Comparison of ENCODE assay signal across 8 cellular contexts in the genomic region with DNA sequence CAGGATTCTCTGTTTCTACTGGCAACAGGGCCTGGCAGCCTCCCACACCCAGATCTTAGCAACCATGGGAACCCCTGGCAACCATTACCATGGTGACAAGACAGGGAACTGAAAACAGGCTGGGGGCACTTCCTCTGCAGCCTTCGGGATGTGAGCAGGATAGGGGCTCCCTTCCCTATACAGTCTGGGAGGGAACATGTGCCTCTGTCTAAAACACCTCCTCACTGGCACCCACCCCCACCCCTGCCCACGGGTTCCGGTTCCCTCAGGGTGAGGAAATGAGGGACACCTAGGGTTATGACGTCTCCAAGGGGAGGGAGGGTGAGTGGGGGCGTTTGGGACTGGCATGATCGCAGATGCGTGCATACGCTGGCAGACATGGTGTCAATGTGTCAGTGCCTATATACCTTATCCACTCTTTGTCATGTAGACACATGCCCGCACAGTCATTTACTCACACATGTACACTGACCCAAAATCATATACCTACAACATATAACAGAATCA. TPM values are rescaled to one million over a fixed set of nuclear protein-coding genes. Genes with fewer than 3 reads are reported as not detected.
DNase-seq lines count a peak whose midpoint lies in the region; ATAC-seq and TF ChIP-seq lines count a peak whose summit lies in the region.

No MANE protein-coding gene starts in this region.

- CTCF ChIA-PET in OCI-LY7 (lab: Charles Lee; ENCODE audit: unreplicated experiment), result no interaction called here

- DNase-seq in HFFc6, result no peak
- DNase-seq in OCI-LY7 (ENCODE audit: low spot score), result peak; percentile 67
- no peak for DNase-seq in activated naive CD8-positive, alpha-beta T cell treated with anti-CD3 and anti-CD28 coated beads, Interleukin-2, amount 10 ng/mL, durations not matched to agents 7 days and 5 days
- DNase-seq in naive thymus-derived CD8-positive, alpha-beta T cell, result peak; percentile 5 to 84 (median 66)
- DNase-seq in omental fat pad (ENCODE audit: low spot score), result no peak
- no peak for DNase-seq in GOT3 (lab: John Stamatoyannopoulos, UW)

- TF ChIP-seq CTCF in HFFc6 (IDR thresholded peaks at IDR 0.05) (no peak), OCI-LY7 (conservative IDR thresholded peaks at IDR 0.05; ENCODE audit: low read length) (no peak), omental fat pad (IDR thresholded peaks at IDR 0.05) (no peak)

- no peaks in the 10 kb centered on the region for H3K79me2 ChIP-seq in OCI-LY7 (ENCODE audit: insufficient read depth, low read depth, low read length)

- no peaks in the 10 kb centered on the region for H4K20me1 ChIP-seq in OCI-LY7 (ENCODE audit: insufficient read depth, low read length)

- peaks cover 16% of the 10 kb centered on the region for H3K27me3 Mint-ChIP-seq in HFFc6 (ENCODE audit: insufficient read depth)
- H3K27me3 Mint-ChIP-seq in activated naive CD8-positive, alpha-beta T cell treated with anti-CD3 and anti-CD28 coated beads, Interleukin-2, amount 10 ng/mL, durations not matched to agents 7 days and 5 days, result no peaks in the 10 kb centered on the region
- H3K27me3 Mint-ChIP-seq in naive thymus-derived CD8-positive, alpha-beta T cell, result peaks cover 0 to 2% (median 0%) of the 10 kb centered on the region in 5 donors

- H3K9me2 ChIP-seq in OCI-LY7 (ENCODE audit: insufficient read depth, low read length), result no peaks in the 10 kb centered on the region

- no peaks in the 10 kb centered on the region for H3K36me3 ChIP-seq in OCI-LY7 (ENCODE audit: insufficient read depth, low read length)

- no TSS peak for BruUV-seq in OCI-LY7 (replicated peaks; lab: Mats Ljungman, UMichigan)

- H3K4me1 Mint-ChIP-seq in HFFc6 (ENCODE audit: low read depth), result peaks cover 40% of the 10 kb centered on the region
- H3K4me1 Mint-ChIP-seq in activated naive CD8-positive, alpha-beta T cell treated with anti-CD3 and anti-CD28 coated beads, Interleukin-2, amount 10 ng/mL, durations not matched to agents 7 days and 5 days, result peaks cover 57% of the 10 kb centered on the region
- H3K4me1 Mint-ChIP-seq in naive thymus-derived CD8-positive, alpha-beta T cell, result peaks cover 46 to 90% (median 79%) of the 10 kb centered on the region in 4 donors

- H2AFZ ChIP-seq in OCI-LY7 (ENCODE audit: low read length), result peak overlapping the region; percentile 43; the same call in 1 of the 2 replicates

- H3K9me3 ChIP-seq in OCI-LY7 (ENCODE audit: low read length), result no peaks in the 10 kb centered on the region

- H3K9me3 Mint-ChIP-seq in HFFc6, result no peaks in the 10 kb centered on the region
- no peaks in the 10 kb centered on the region for H3K9me3 Mint-ChIP-seq in activated naive CD8-positive, alpha-beta T cell treated with anti-CD3 and anti-CD28 coated beads, Interleukin-2, amount 10 ng/mL, durations not matched to agents 7 days and 5 days
- H3K9me3 Mint-ChIP-seq in naive thymus-derived CD8-positive, alpha-beta T cell, result no peaks in the 10 kb centered on the region

- intact Hi-C loops in OCI-LY7 (cut with micrococcal nuclease; ENCODE audit: unreplicated experiment), result loop anchor here (5.0 kb wide), 2 partner anchors 131 to 176 kb away; a partner anchor contains a TSS

- no peak for ATAC-seq in activated naive CD8-positive, alpha-beta T cell treated with anti-CD3 and anti-CD28 coated beads, Interleukin-2, amount 10 ng/mL, durations not matched to agents 7 days and 5 days (ENCODE audit: low read depth)
- ATAC-seq in naive thymus-derived CD8-positive, alpha-beta T cell, result peak; percentile 8 to 24
- no peak for ATAC-seq in HG03025 (IDR thresholded peaks at IDR 0.05; ENCODE audit: low FRiP score, unreplicated experiment)
- no peak for ATAC-seq in GM19023 (IDR thresholded peaks at IDR 0.05; ENCODE audit: unreplicated experiment)
- no peak for ATAC-seq in omental fat pad (ENCODE audit: low FRiP score)

- peak overlapping the region; percentile 50; the same call in 1 of the 2 replicates for H3K27ac Mint-ChIP-seq in HFFc6
- peak overlapping the region; percentile 92 for H3K27ac Mint-ChIP-seq in activated naive CD8-positive, alpha-beta T cell treated with anti-CD3 and anti-CD28 coated beads, Interleukin-2, amount 10 ng/mL, durations not matched to agents 7 days and 5 days
- peak overlapping the region in 9 of 10 donors; percentile 19 to 90 (median 85) for H3K27ac Mint-ChIP-seq in naive thymus-derived CD8-positive, alpha-beta T cell

- POLR2A ChIA-PET in OCI-LY7 (lab: Charles Lee), result no interaction called here
- POLR2A ChIA-PET in activated naive CD8-positive, alpha-beta T cell treated with anti-CD3 and anti-CD28 coated beads, Interleukin-2, amount 10 ng/mL, durations not matched to agents 7 days and 5 days (lab: Charles Lee), result no interaction called here
- POLR2A ChIA-PET in naive thymus-derived CD8-positive, alpha-beta T cell (lab: Charles Lee), result no interaction called here

- H3K4me3 ChIP-seq in OCI-LY7 (ENCODE audit: low read depth, low read length, poor library complexity, severe bottlenecking), result peak overlapping the region; percentile 13

- peaks cover 78% of the 10 kb centered on the region for H3K4me1 ChIP-seq in OCI-LY7 (ENCODE audit: insufficient read depth, low read length, poor library complexity, severe bottlenecking)

- H3K27ac ChIP-seq in OCI-LY7 (ENCODE audit: low read depth, low read length, poor library complexity, severe bottlenecking), result peak overlapping the region; percentile 35

- H3K4me3 Mint-ChIP-seq in HFFc6, result no peak overlapping the region
- H3K4me3 Mint-ChIP-seq in activated naive CD8-positive, alpha-beta T cell treated with anti-CD3 and anti-CD28 coated beads, Interleukin-2, amount 10 ng/mL, durations not matched to agents 7 days and 5 days, result peak overlapping the region; percentile 2
- H3K4me3 Mint-ChIP-seq in naive thymus-derived CD8-positive, alpha-beta T cell, result peak overlapping the region in 9 of 10 donors; percentile 4 to 95 (median 39)

- H3K4me2 ChIP-seq in OCI-LY7 (ENCODE audit: low read length), result peak overlapping the region; percentile 62

- peaks cover 6% of the 10 kb centered on the region; the same call in 1 of the 2 replicates for H3K36me3 Mint-ChIP-seq in HFFc6 (ENCODE audit: low read depth)
- no peaks in the 10 kb centered on the region for H3K36me3 Mint-ChIP-seq in activated naive CD8-positive, alpha-beta T cell treated with anti-CD3 and anti-CD28 coated beads, Interleukin-2, amount 10 ng/mL, durations not matched to agents 7 days and 5 days
- no peaks in the 10 kb centered on the region for H3K36me3 Mint-ChIP-seq in naive thymus-derived CD8-positive, alpha-beta T cell

RNA-seq across cellular contexts. Expression of a gene that starts 3.0 kb away (rescaled TPM):
- total RNA-seq in HFFc6 (2021; fragmentation: NEBNext Ultra II Directional; extraction: Animal tissue kit (Norgen Biotek cat#: 25700)), result 10 to 100 TPM; 12.2 to 19.9 (median 16.3) TPM
- total RNA-seq in OCI-LY7 (2014; rRNA removed; shearing (Covaris generic)), result 4.6 and 5.1 TPM in 2 replicates
- total RNA-seq in OCI-LY7 (2022), result 5.8 and 6.7 TPM in 2 replicates
- 1 to 10 TPM; 3.3 to 5.0 TPM for total RNA-seq in activated naive CD8-positive, alpha-beta T cell treated with anti-CD3 and anti-CD28 coated beads, Interleukin-2, amount 10 ng/mL, durations not matched to agents 7 days and 5 days
- 1 to 10 TPM; 1.9 to 2.0 TPM for total RNA-seq in naive thymus-derived CD8-positive, alpha-beta T cell
- 1 to 10 TPM in 2 of 3 donors, under 1 TPM in 1; 0.47 to 2.0 (median 1.8) TPM for polyA plus RNA-seq in naive thymus-derived CD8-positive, alpha-beta T cell
- 10 to 100 TPM in 2 of 4 donors, 1 to 10 TPM in 2; 6.3 to 17.3 (median 9.8) TPM for total RNA-seq in omental fat pad

RNA-seq across cellular contexts. Expression of a gene that starts 28.5 kb away (rescaled TPM):
- not detected for total RNA-seq in HFFc6 (2021; fragmentation: NEBNext Ultra II Directional; extraction: Animal tissue kit (Norgen Biotek cat#: 25700))
- not detected in 2 replicates for total RNA-seq in OCI-LY7 (2014; rRNA removed; shearing (Covaris generic))
- not detected in 2 replicates for total RNA-seq in OCI-LY7 (2022)
- total RNA-seq in activated naive CD8-positive, alpha-beta T cell treated with anti-CD3 and anti-CD28 coated beads, Interleukin-2, amount 10 ng/mL, durations not matched to agents 7 days and 5 days, result not detected
- total RNA-seq in naive thymus-derived CD8-positive, alpha-beta T cell, result not detected
- not detected for polyA plus RNA-seq in naive thymus-derived CD8-positive, alpha-beta T cell
- under 1 TPM in 3 of 4 donors, not detected in 1; 0.28 to 0.95 (median 0.84) TPM for total RNA-seq in omental fat pad

Comparison
In these comparisons a context has a peak if more than half of its experiments do, and no peak if none do; other contexts are left out.
1. DNase-seq: peak in OCI-LY7 (single experiment) and naive thymus-derived CD8-positive, alpha-beta T cell (10 of 10); none in HFFc6 (single experiment), activated naive CD8-positive, alpha-beta T cell treated with anti-CD3 and anti-CD28 coated beads, Interleukin-2, amount 10 ng/mL, durations not matched to agents 7 days and 5 days (single experiment), omental fat pad (single experiment) and GOT3 (single experiment).
2. ATAC-seq: peak in naive thymus-derived CD8-positive, alpha-beta T cell (2 of 2); none in activated naive CD8-positive, alpha-beta T cell treated with anti-CD3 and anti-CD28 coated beads, Interleukin-2, amount 10 ng/mL, durations not matched to agents 7 days and 5 days (single experiment), HG03025 (single experiment), GM19023 (single experiment) and omental fat pad (single experiment).
3. Peak in every context shown above with its lines, with median percentiles within 50 percentile points of each other: H3K27ac Mint-ChIP-seq.